In the genomic region with DNA sequence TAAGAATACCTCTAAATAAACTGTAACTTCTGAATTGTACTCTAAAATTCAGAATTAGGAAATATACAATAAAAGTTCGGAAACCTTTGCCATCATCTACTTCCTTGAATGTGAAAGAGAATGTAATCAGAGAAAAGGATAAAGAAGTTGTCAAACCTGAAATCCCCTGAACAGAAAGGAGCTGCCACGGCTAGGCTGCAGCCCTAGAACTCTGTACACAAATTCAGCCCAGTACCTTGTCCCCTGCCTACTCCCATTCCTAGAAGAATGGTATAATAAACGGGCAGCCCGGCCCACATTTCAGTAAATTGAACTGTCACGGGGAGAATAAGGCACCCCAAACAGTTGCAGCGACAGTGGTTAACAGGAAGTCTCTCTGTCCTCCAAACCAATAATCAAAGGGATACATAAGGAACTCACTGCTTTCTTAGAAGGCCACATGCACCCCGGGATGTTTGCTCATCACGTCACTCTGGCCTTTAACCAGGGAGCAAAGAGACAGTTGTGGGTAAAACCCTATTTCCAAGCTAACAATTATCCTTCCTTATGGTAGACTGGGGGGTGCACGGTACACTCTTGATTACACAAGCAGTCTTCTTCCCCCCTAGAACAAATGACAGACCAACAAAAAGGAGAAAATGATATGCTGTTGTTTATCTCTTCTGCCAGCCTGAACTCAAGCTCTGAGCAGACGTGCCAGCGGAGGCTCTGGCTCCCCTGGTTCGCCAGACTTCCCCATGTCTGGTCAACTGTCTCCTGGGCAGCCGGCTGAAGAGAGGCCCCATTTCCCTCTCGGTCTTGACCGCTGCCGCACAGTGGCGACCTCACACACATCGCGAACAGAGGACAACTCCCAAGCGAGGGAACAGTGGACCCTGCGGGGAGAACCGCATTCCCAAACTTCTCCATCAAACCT, we compare ENCODE assay signal across 8 cellular contexts. TPM values are rescaled to one million over a fixed set of nuclear protein-coding genes. Genes with fewer than 3 reads are reported as not detected.
DNase-seq lines count a peak whose midpoint lies in the region; ATAC-seq lines count a peak whose summit lies in the region.

No MANE protein-coding gene starts in this region.

- peak overlapping the region; percentile 92 for H3K4me3 ChIP-seq in skeletal muscle cell (ENCODE audit: low read depth, low read length)

- ATAC-seq in activated CD4-positive, alpha-beta T cell treated with anti-CD3 and anti-CD28 coated beads for 36 hours, result peak; percentile 4
- peak; percentile 8 for ATAC-seq in HG03439 (IDR thresholded peaks at IDR 0.05; ENCODE audit: unreplicated experiment)
- ATAC-seq in T-cell (replicated peaks in 1 of 4), result peak in 1 of 4 experiments; percentile 3
- no peak for ATAC-seq in GM18511 (IDR thresholded peaks at IDR 0.05; ENCODE audit: unreplicated experiment)

- POLR2A ChIA-PET in activated CD4-positive, alpha-beta T cell treated with anti-CD3 and anti-CD28 coated beads for 36 hours (lab: Charles Lee), result interaction anchor here (0.6 to 0.8 kb wide), 2 partner anchors 41 to 124 kb away, joined by 5 to 13 read pairs; no protein-coding TSS in a partner anchor
- POLR2A ChIA-PET in T-cell (lab: Charles Lee), result interaction anchor here (0.6 to 1.0 kb wide), 4 partner anchors 11 to 107 kb away, joined by 3 to 5 read pairs (median 4); no protein-coding TSS in a partner anchor

- CTCF ChIA-PET in activated CD4-positive, alpha-beta T cell treated with anti-CD3 and anti-CD28 coated beads for 36 hours (lab: Charles Lee), result interaction anchor here (0.7 to 4.0 kb wide), 10 partner anchors 11 to 89 kb away, joined by 3 to 21 read pairs (median 4); a partner anchor contains a TSS
- CTCF ChIA-PET in T-cell (lab: Charles Lee), result interaction anchor here (0.6 to 1.1 kb wide), 4 partner anchors 19 to 504 kb away, joined by 3 to 8 read pairs (median 4); a partner anchor contains a TSS

- H3K27me3 Mint-ChIP-seq in activated CD4-positive, alpha-beta T cell treated with anti-CD3 and anti-CD28 coated beads for 36 hours, result no peaks in the 10 kb centered on the region
- H3K27me3 Mint-ChIP-seq in T-cell (no peaks in the 10 kb centered on the region), immature natural killer cell (ENCODE audit: low read depth in 3 of 3) (peaks cover 0 to 15% (median 3%) of the 10 kb centered on the region in 3 donors)

- DNase-seq in activated CD4-positive, alpha-beta T cell treated with anti-CD3 and anti-CD28 coated beads for 36 hours, result peak; percentile 55
- DNase-seq in activated CD4-positive, alpha-beta T cell treated with anti-CD3 and anti-CD28 coated beads for 1 hour, result no peak
- DNase-seq in T-cell (peak in 26 of 34 experiments; percentile 4 to 40 (median 13)), caudate nucleus (lab: John Stamatoyannopoulos, UW) (peak in 57 of 61 donors; percentile 15 to 81 (median 52)), immature natural killer cell (peak; percentile 23 to 28 (median 27)), skeletal muscle cell (ENCODE audit: low read depth) (no peak)

- H3K27ac Mint-ChIP-seq in activated CD4-positive, alpha-beta T cell treated with anti-CD3 and anti-CD28 coated beads for 36 hours, result peak overlapping the region; percentile 90
- H3K27ac Mint-ChIP-seq in T-cell (peak overlapping the region; percentile 90 to 96), immature natural killer cell (peak overlapping the region; percentile 89 to 98 (median 94))

- peaks cover 62% of the 10 kb centered on the region for H3K4me1 Mint-ChIP-seq in activated CD4-positive, alpha-beta T cell treated with anti-CD3 and anti-CD28 coated beads for 36 hours
- H3K4me1 Mint-ChIP-seq in T-cell (peaks cover 57 to 63% (median 60%) of the 10 kb centered on the region in 3 donors), immature natural killer cell (peaks cover 45 to 52% of the 10 kb centered on the region in 2 donors)

- H3K4me3 Mint-ChIP-seq in activated CD4-positive, alpha-beta T cell treated with anti-CD3 and anti-CD28 coated beads for 36 hours, result peak overlapping the region; percentile 89
- H3K4me3 Mint-ChIP-seq in T-cell, result peak overlapping the region; percentile 94 to 95 (median 94)
- H3K4me3 Mint-ChIP-seq in immature natural killer cell, result peak overlapping the region; percentile 91 to 95 (median 94)

- intact Hi-C loops in activated CD4-positive, alpha-beta T cell treated with anti-CD3 and anti-CD28 coated beads for 36 hours (cut with DNase I, micrococcal nuclease), result loop anchor here (1.0 to 5.0 kb wide), 5 partner anchors 13 to 489 kb away; a partner anchor contains a TSS

- H3K9me3 Mint-ChIP-seq in activated CD4-positive, alpha-beta T cell treated with anti-CD3 and anti-CD28 coated beads for 36 hours (ENCODE audit: low read depth), result no peaks in the 10 kb centered on the region
- no peaks in the 10 kb centered on the region for H3K9me3 Mint-ChIP-seq in T-cell
- H3K9me3 Mint-ChIP-seq in immature natural killer cell, result no peaks in the 10 kb centered on the region

- peaks cover 2% of the 10 kb centered on the region for H3K36me3 Mint-ChIP-seq in activated CD4-positive, alpha-beta T cell treated with anti-CD3 and anti-CD28 coated beads for 36 hours (ENCODE audit: low read depth)
- H3K36me3 Mint-ChIP-seq in T-cell (peaks cover 3% of the 10 kb centered on the region), immature natural killer cell (no peaks in the 10 kb centered on the region)

- H3K27ac ChIP-seq in caudate nucleus (ENCODE audit: low read depth, low read length), result peak overlapping the region; percentile 96

RNA-seq across cellular contexts. Expression of a gene that starts 24.5 kb away (rescaled TPM):
- total RNA-seq in activated CD4-positive, alpha-beta T cell treated with anti-CD3 and anti-CD28 coated beads for 36 hours, result 10 to 100 TPM; 19.2 to 22.9 TPM
- 10 to 100 TPM; 51.3 to 80.2 (median 74.1) TPM for total RNA-seq in T-cell
- 10 to 100 TPM; 24.0 to 45.4 (median 34.0) TPM for polyA plus RNA-seq in immature natural killer cell

RNA-seq across cellular contexts. Expression of a gene that starts 31.7 kb away (rescaled TPM):
- total RNA-seq in activated CD4-positive, alpha-beta T cell treated with anti-CD3 and anti-CD28 coated beads for 36 hours, result 10 to 100 TPM; 19.9 to 31.8 TPM
- total RNA-seq in T-cell, result 10 to 100 TPM; 14.6 to 29.9 (median 19.0) TPM
- 10 to 100 TPM; 11.0 to 17.8 (median 13.8) TPM for polyA plus RNA-seq in immature natural killer cell

RNA-seq across cellular contexts. Expression of a gene that starts 33.4 kb away (rescaled TPM):
- total RNA-seq in activated CD4-positive, alpha-beta T cell treated with anti-CD3 and anti-CD28 coated beads for 36 hours, result not detected
- not detected for total RNA-seq in T-cell
- polyA plus RNA-seq in immature natural killer cell, result not detected

RNA-seq across cellular contexts. Expression of a gene that starts 54.1 kb away (rescaled TPM):
- 10 to 100 TPM; 38.1 to 40.6 TPM for total RNA-seq in activated CD4-positive, alpha-beta T cell treated with anti-CD3 and anti-CD28 coated beads for 36 hours
- 10 to 100 TPM; 12.3 to 29.1 (median 17.8) TPM for total RNA-seq in T-cell
- polyA plus RNA-seq in immature natural killer cell, result 1 to 10 TPM; 2.1 to 4.7 (median 3.3) TPM

RNA-seq across cellular contexts. Expression of a gene that starts 59.6 kb away (rescaled TPM):
- total RNA-seq in activated CD4-positive, alpha-beta T cell treated with anti-CD3 and anti-CD28 coated beads for 36 hours, result under 1 TPM in 1 of 2 experiments, not detected in 1; 0.07 TPM
- total RNA-seq in T-cell, result under 1 TPM; 0.13 to 0.50 (median 0.26) TPM
- polyA plus RNA-seq in immature natural killer cell, result 1 to 10 TPM in 1 of 3 donors, under 1 TPM in 1, not detected in 1; 0.41 to 1.0 TPM

Comparison
In these comparisons a context has a peak if more than half of its experiments do, and no peak if none do; other contexts are left out.
1. DNase-seq: peak in activated CD4-positive, alpha-beta T cell treated with anti-CD3 and anti-CD28 coated beads for 36 hours (single experiment), T-cell (26 of 34), caudate nucleus (57 of 61) and immature natural killer cell (3 of 3); none in activated CD4-positive, alpha-beta T cell treated with anti-CD3 and anti-CD28 coated beads for 1 hour (single experiment) and skeletal muscle cell (single experiment).
2. Peak in every context shown above with its lines, with median percentiles within 50 percentile points of each other: H3K27ac Mint-ChIP-seq and H3K4me3 Mint-ChIP-seq.